2 cellular contexts compared by ENCODE assay signal in the genomic region with DNA sequence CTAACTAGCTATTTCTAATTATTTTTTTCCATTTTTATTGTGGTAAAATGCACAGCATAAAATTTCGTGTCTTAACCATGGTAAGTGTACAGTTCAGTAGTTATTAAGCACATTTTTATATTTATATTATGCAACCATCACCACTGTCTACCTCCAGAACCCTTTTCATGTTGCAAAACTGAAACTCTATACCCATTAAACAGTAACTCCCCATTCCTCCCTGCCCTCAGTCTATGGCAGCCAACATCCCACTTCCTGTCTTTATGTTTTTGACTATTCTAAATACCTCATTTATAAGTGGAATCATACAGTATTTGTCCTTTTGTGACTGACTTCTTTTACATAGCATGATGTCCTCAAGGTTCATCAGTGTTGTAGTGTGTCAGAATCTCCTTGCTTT.
TF ChIP-seq lines count a peak whose summit lies in the region.

No MANE protein-coding gene starts in this region.

TF ChIP-seq in A549, 52 proteins besides CTCF, POLR2A, EP300 and RAD21:
- TF ChIP-seq KDM5A (IDR thresholded peaks at IDR 0.05) (no peak), TFCP2L1 (CRISPR knock-in tag; IDR thresholded peaks at IDR 0.05) (no peak), CHD2 (IDR thresholded peaks at IDR 0.05; ENCODE audit: low read length, partially characterized antibody) (no peak), FOSB (CRISPR knock-in tag; IDR thresholded peaks at IDR 0.05) (no peak), NFE2L2 (conservative IDR thresholded peaks at IDR 0.05; ENCODE audit: low read length) (no peak), HDAC2 (IDR thresholded peaks at IDR 0.05) (no peak), EHF (CRISPR knock-in tag; IDR thresholded peaks at IDR 0.05) (no peak), RNF2 (IDR thresholded peaks at IDR 0.05; ENCODE audit: borderline replicate concordance, low read depth) (no peak), EHMT2 (IDR thresholded peaks at IDR 0.05; ENCODE audit: low read depth) (no peak), ZC3H11A (IDR thresholded peaks at IDR 0.05) (no peak)
- TF ChIP-seq, protein P1, sequence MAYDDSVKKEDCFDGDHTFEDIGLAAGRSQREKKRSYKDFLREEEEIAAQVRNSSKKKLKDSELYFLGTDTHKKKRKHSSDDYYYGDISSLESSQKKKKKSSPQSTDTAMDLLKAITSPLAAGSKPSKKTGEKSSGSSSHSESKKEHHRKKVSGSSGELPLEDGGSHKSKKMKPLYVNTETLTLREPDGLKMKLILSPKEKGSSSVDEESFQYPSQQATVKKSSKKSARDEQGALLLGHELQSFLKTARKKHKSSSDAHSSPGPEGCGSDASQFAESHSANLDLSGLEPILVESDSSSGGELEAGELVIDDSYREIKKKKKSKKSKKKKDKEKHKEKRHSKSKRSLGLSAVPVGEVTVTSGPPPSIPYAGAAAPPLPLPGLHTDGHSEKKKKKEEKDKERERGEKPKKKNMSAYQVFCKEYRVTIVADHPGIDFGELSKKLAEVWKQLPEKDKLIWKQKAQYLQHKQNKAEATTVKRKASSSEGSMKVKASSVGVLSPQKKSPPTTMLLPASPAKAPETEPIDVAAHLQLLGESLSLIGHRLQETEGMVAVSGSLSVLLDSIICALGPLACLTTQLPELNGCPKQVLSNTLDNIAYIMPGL (CRISPR knock-in tag; IDR thresholded peaks at IDR 0.05; ENCODE audit: borderline replicate concordance) = no peak
- TF ChIP-seq, protein P2, sequence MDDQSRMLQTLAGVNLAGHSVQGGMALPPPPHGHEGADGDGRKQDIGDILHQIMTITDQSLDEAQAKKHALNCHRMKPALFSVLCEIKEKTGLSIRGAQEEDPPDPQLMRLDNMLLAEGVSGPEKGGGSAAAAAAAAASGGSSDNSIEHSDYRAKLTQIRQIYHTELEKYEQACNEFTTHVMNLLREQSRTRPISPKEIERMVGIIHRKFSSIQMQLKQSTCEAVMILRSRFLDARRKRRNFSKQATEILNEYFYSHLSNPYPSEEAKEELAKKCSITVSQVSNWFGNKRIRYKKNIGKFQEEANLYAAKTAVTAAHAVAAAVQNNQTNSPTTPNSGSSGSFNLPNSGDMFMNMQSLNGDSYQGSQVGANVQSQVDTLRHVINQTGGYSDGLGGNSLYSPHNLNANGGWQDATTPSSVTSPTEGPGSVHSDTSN (IDR thresholded peaks at IDR 0.05) = no peak
TF ChIP-seq in A549: peak in this region for 0.

TF ChIP-seq in HEK293, 187 proteins besides CTCF, POLR2A, EP300 and RAD21:
- TF ChIP-seq WT1 (tag by site-specific recombination; IDR thresholded peaks at IDR 0.05) = 0 out of 2 replicates have a peak, but pooled peaks have one; percentile 35
- no peak for TF ChIP-seq ZNF350 (tag by site-specific recombination; IDR thresholded peaks at IDR 0.05)
